9 cellular contexts compared by ENCODE assay signal in the genomic region with DNA sequence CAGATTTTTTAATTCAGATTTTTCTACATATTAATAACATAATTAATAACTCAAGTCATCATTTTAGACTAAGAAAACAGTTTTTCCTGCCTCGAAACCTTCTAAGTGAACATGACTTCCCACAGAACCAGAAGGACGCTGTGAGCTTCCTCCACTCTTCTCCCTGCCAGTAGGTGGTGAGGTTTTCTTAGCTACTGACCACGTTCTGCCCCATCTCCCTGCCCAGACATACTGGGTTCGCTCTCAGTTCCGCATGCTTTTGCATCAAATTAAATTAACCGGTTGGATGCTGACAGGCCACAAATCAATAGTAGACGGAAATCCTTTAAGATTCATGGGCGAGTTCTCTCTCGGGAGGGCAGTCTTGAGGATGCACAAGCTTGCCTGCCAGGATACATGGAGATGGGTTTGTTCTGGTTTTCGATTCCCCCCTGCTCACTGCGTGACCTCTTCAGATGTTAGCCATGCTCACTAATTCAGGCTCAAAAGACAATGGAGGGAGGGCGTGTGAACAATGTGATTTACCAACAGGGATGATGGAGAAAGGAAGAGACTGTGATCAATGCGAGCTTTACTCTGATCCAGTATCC.
DNase-seq lines count a peak whose midpoint lies in the region; ATAC-seq and TF ChIP-seq lines count a peak whose summit lies in the region.
"Had no signal": no experiment of that assay in that cellular context is flagged by ENCODE, and none has a peak within 500 bp of the region (broad histone marks: within the 10 kb centered on the region; RNA-seq: fewer than 3 reads in every experiment).

No MANE protein-coding gene starts in this region.

- H3K27ac Mint-ChIP-seq in glutamatergic neuron (ENCODE audit: unreplicated experiment): peak overlapping the region; percentile 12
- H3K27ac Mint-ChIP-seq: CD4-positive, alpha-beta memory T cell had no signal

- no peak for TF ChIP-seq CTCF in glutamatergic neuron (IDR thresholded peaks at IDR 0.05; ENCODE audit: partially characterized antibody, unreplicated experiment)

- no peak overlapping the region for H3K4me3 Mint-ChIP-seq in glutamatergic neuron (ENCODE audit: unreplicated experiment)

- no peaks in the 10 kb centered on the region for H3K36me3 Mint-ChIP-seq in glutamatergic neuron (ENCODE audit: unreplicated experiment)
- H3K36me3 Mint-ChIP-seq: CD4-positive, alpha-beta memory T cell had no signal

- peaks cover 8% of the 10 kb centered on the region for H3K4me1 Mint-ChIP-seq in glutamatergic neuron (ENCODE audit: low read depth, unreplicated experiment)

- no peak for ATAC-seq in HG02642 (IDR thresholded peaks at IDR 0.05; ENCODE audit: poor library complexity, unreplicated experiment)

- no peaks in the 10 kb centered on the region for H3K27me3 Mint-ChIP-seq in glutamatergic neuron (ENCODE audit: unreplicated experiment)

- peaks cover 4% of the 10 kb centered on the region for H3K9me3 Mint-ChIP-seq in glutamatergic neuron (ENCODE audit: unreplicated experiment)

- DNase-seq in SIG-M5 treated with dmso at 0.1 percent for 504 hours (lab: John Stamatoyannopoulos, UW; ENCODE audit: unreplicated experiment): peak; percentile 9
- no peak for DNase-seq in SIG-M5 (lab: John Stamatoyannopoulos, UW)
- DNase-seq in NCI-H524 (lab: John Stamatoyannopoulos, UW): peak; percentile 41 to 77
- DNase-seq in glutamatergic neuron: peak; percentile 28
- peak; percentile 28 for DNase-seq in superior temporal gyrus (ENCODE audit: extremely low spot score)
- no peak for DNase-seq in NCI-H1436 (lab: John Stamatoyannopoulos, UW)
- no peak for DNase-seq in OCI-M2 (lab: John Stamatoyannopoulos, UW; ENCODE audit: unreplicated experiment)

Comparison
In these comparisons a context has a peak if more than half of its experiments do, and no peak if none do; other contexts are left out.
1. DNase-seq: peak in SIG-M5 treated with dmso at 0.1 percent for 504 hours (single experiment), NCI-H524 (2 of 2), glutamatergic neuron (single experiment) and superior temporal gyrus (single experiment); none in SIG-M5 (single experiment), NCI-H1436 (single experiment) and OCI-M2 (single experiment).